24 cellular contexts compared by ENCODE assay signal in genomic region chr17:83118071-83118841, GRCh38. TPM values are rescaled to one million over a fixed set of nuclear protein-coding genes. Genes with fewer than 3 reads are reported as not detected.
DNase-seq lines count a peak whose midpoint lies in the region; ATAC-seq and TF ChIP-seq lines count a peak whose summit lies in the region.
"Had no signal": no experiment of that assay in that cellular context is flagged by ENCODE, and none has a peak within 500 bp of the region (broad histone marks: within the 10 kb centered on the region; RNA-seq: fewer than 3 reads in every experiment).

No MANE protein-coding gene starts in this region.

- TF ChIP-seq POLR2A in GM18505 (IDR thresholded peaks at IDR 0.05; ENCODE audit: borderline replicate concordance, extremely low read depth, insufficient read depth, insufficient read length): no peak

- H3K4me1 Mint-ChIP-seq in activated CD8-positive, alpha-beta memory T cell treated with anti-CD3 and anti-CD28 coated beads, Interleukin-2, amount 10 ng/mL, durations not matched to agents 7 days and 5 days: peaks cover 35% of the 10 kb centered on the region
- H3K4me1 Mint-ChIP-seq in central memory CD8-positive, alpha-beta T cell: peaks cover 35% of the 10 kb centered on the region
- H3K4me1 Mint-ChIP-seq in naive B cell: peaks cover 36 to 45% (median 41%) of the 10 kb centered on the region in 3 donors
- H3K4me1 Mint-ChIP-seq in stimulated activated memory B cell treated with anti-CD40 and anti-IgM and Interleukin-4, amounts not matched to agents 10 μg/mL and 1 μg/mL and 100 μg/mL, for 72 hours: peaks cover 51% of the 10 kb centered on the region

- peaks cover 6% of the 10 kb centered on the region for H3K36me3 Mint-ChIP-seq in activated CD8-positive, alpha-beta memory T cell treated with anti-CD3 and anti-CD28 coated beads, Interleukin-2, amount 10 ng/mL, durations not matched to agents 7 days and 5 days
- no peaks in the 10 kb centered on the region for H3K36me3 Mint-ChIP-seq in central memory CD8-positive, alpha-beta T cell (ENCODE audit: insufficient read depth)
- no peaks in the 10 kb centered on the region for H3K36me3 Mint-ChIP-seq in naive B cell
- no peaks in the 10 kb centered on the region for H3K36me3 Mint-ChIP-seq in stimulated activated memory B cell treated with anti-CD40 and anti-IgM and Interleukin-4, amounts not matched to agents 10 μg/mL and 1 μg/mL and 100 μg/mL, for 72 hours
- H3K36me3 Mint-ChIP-seq: activated naive CD4-positive, alpha-beta T cell treated with anti-CD3 and anti-CD28 coated beads, Interleukin-2, amount 50 U/mL, for 24 hours had no signal

- in situ Hi-C loops in brain microvascular endothelial cell (cut with HindIII; ENCODE audit: low pct_ligation_motif_present, low sequenced_read_pairs): no loop called here

- no peaks in the 10 kb centered on the region for H3K9me3 Mint-ChIP-seq in activated CD8-positive, alpha-beta memory T cell treated with anti-CD3 and anti-CD28 coated beads, Interleukin-2, amount 10 ng/mL, durations not matched to agents 7 days and 5 days (ENCODE audit: low read depth)
- H3K9me3 Mint-ChIP-seq in central memory CD8-positive, alpha-beta T cell: no peaks in the 10 kb centered on the region
- peaks cover 0 to 4% (median 0%) of the 10 kb centered on the region in 7 donors for H3K9me3 Mint-ChIP-seq in naive B cell
- peaks cover 3% of the 10 kb centered on the region for H3K9me3 Mint-ChIP-seq in stimulated activated memory B cell treated with anti-CD40 and anti-IgM and Interleukin-4, amounts not matched to agents 10 μg/mL and 1 μg/mL and 100 μg/mL, for 72 hours
- H3K9me3 Mint-ChIP-seq: activated naive CD4-positive, alpha-beta T cell treated with anti-CD3 and anti-CD28 coated beads, Interleukin-2, amount 50 U/mL, for 24 hours; effector memory CD8-positive, alpha-beta T cell; stimulated activated naive CD8-positive, alpha-beta T cell treated with anti-CD3 and anti-CD28 coated beads, Interleukin-15, Interleukin-2, amounts not matched to agents 100 ng/mL and 50 ng/mL, for 24 hours had no signal

- no peaks in the 10 kb centered on the region for H3K36me3 ChIP-seq in brain microvascular endothelial cell (replicated peaks)
- H3K36me3 ChIP-seq: esophagus squamous epithelium, gastrocnemius medialis, thyroid gland had no signal

- peaks cover 47% of the 10 kb centered on the region for H3K27me3 Mint-ChIP-seq in activated CD8-positive, alpha-beta memory T cell treated with anti-CD3 and anti-CD28 coated beads, Interleukin-2, amount 10 ng/mL, durations not matched to agents 7 days and 5 days
- H3K27me3 Mint-ChIP-seq in central memory CD8-positive, alpha-beta T cell: peaks cover 62% of the 10 kb centered on the region
- peaks cover 26 to 37% (median 28%) of the 10 kb centered on the region in 3 donors for H3K27me3 Mint-ChIP-seq in naive B cell
- peaks cover 65% of the 10 kb centered on the region for H3K27me3 Mint-ChIP-seq in stimulated activated memory B cell treated with anti-CD40 and anti-IgM and Interleukin-4, amounts not matched to agents 10 μg/mL and 1 μg/mL and 100 μg/mL, for 72 hours

- peak; percentile 8 for DNase-seq in activated CD8-positive, alpha-beta memory T cell treated with anti-CD3 and anti-CD28 coated beads, Interleukin-2, amount 50 U/mL, for 4 hours
- DNase-seq in activated CD8-positive, alpha-beta memory T cell treated with anti-CD3 and anti-CD28 coated beads, Interleukin-2, amount 10 ng/mL, durations not matched to agents 7 days and 5 days: no peak
- no peak for DNase-seq in central memory CD8-positive, alpha-beta T cell (ENCODE audit: low spot score in 2 of 2)
- DNase-seq in naive B cell: no peak
- no peak for DNase-seq in brain microvascular endothelial cell
- DNase-seq: activated CD4-positive, alpha-beta T cell treated with anti-CD3 and anti-CD28 coated beads for 36 hours; cerebellar nuclear complex; effector memory CD8-positive, alpha-beta T cell; esophagus squamous epithelium; gastrocnemius medialis; GF-D8; Karpas-422; mesenchymal stem cell; naive thymus-derived CD4-positive, alpha-beta T cell; NCI-H526; stimulated activated CD4-positive, alpha-beta T cell treated with anti-CD3 and anti-CD28 coated beads, Interleukin-4, amount 100 ng/mL, for 1 hour had no signal

- H3K27me3 ChIP-seq in brain microvascular endothelial cell (replicated peaks): no peaks in the 10 kb centered on the region
- H3K27me3 ChIP-seq: thyroid gland had no signal

- ATAC-seq in activated CD8-positive, alpha-beta memory T cell treated with anti-CD3 and anti-CD28 coated beads, Interleukin-2, amount 10 ng/mL, durations not matched to agents 7 days and 5 days: no peak
- no peak for ATAC-seq in central memory CD8-positive, alpha-beta T cell (replicated peaks; ENCODE audit: extremely low read depth, poor library complexity, severe bottlenecking)
- ATAC-seq in naive B cell (ENCODE audit: low read depth in 2 of 2): no peak
- ATAC-seq in stimulated activated memory B cell treated with anti-CD40 and anti-IgM and Interleukin-4, amounts not matched to agents 10 μg/mL and 1 μg/mL and 100 μg/mL, for 72 hours: no peak
- ATAC-seq in GM18519 (IDR thresholded peaks at IDR 0.05; ENCODE audit: low FRiP score, unreplicated experiment): no peak
- ATAC-seq in GM18505 (IDR thresholded peaks at IDR 0.05; ENCODE audit: unreplicated experiment): no peak
- ATAC-seq: activated CD4-positive, alpha-beta T cell treated with anti-CD3 and anti-CD28 coated beads for 36 hours; effector memory CD8-positive, alpha-beta T cell; gastrocnemius medialis; naive thymus-derived CD4-positive, alpha-beta T cell had no signal

- H3K4me3 Mint-ChIP-seq in activated CD8-positive, alpha-beta memory T cell treated with anti-CD3 and anti-CD28 coated beads, Interleukin-2, amount 10 ng/mL, durations not matched to agents 7 days and 5 days: no peak overlapping the region
- no peak overlapping the region for H3K4me3 Mint-ChIP-seq in central memory CD8-positive, alpha-beta T cell
- peak overlapping the region in 6 of 8 donors; percentile 47 to 88 (median 77) for H3K4me3 Mint-ChIP-seq in naive B cell
- H3K4me3 Mint-ChIP-seq in stimulated activated memory B cell treated with anti-CD40 and anti-IgM and Interleukin-4, amounts not matched to agents 10 μg/mL and 1 μg/mL and 100 μg/mL, for 72 hours: no peak overlapping the region
- H3K4me3 Mint-ChIP-seq: activated CD4-positive, alpha-beta T cell treated with anti-CD3 and anti-CD28 coated beads for 36 hours; stimulated activated naive CD8-positive, alpha-beta T cell treated with anti-CD3 and anti-CD28 coated beads, Interleukin-15, Interleukin-2, amounts not matched to agents 100 ng/mL and 50 ng/mL, for 24 hours had no signal

- no peak overlapping the region for H3K27ac Mint-ChIP-seq in activated CD8-positive, alpha-beta memory T cell treated with anti-CD3 and anti-CD28 coated beads, Interleukin-2, amount 10 ng/mL, durations not matched to agents 7 days and 5 days
- H3K27ac Mint-ChIP-seq in central memory CD8-positive, alpha-beta T cell (ENCODE audit: low read depth): peak overlapping the region; percentile 74
- H3K27ac Mint-ChIP-seq in naive B cell: peak overlapping the region in 3 of 6 donors; percentile 71 to 85 (median 71)
- peak overlapping the region; percentile 60 for H3K27ac Mint-ChIP-seq in stimulated activated memory B cell treated with anti-CD40 and anti-IgM and Interleukin-4, amounts not matched to agents 10 μg/mL and 1 μg/mL and 100 μg/mL, for 72 hours
- H3K27ac Mint-ChIP-seq: activated CD4-positive, alpha-beta T cell treated with anti-CD3 and anti-CD28 coated beads for 36 hours; activated naive CD4-positive, alpha-beta T cell treated with anti-CD3 and anti-CD28 coated beads, Interleukin-2, amount 50 U/mL, for 24 hours had no signal

- no peak overlapping the region for H3K4me3 ChIP-seq in brain microvascular endothelial cell (ENCODE audit: low read depth, low read length)
- H3K4me3 ChIP-seq: esophagus squamous epithelium, gastrocnemius medialis, psoas muscle, thyroid gland had no signal

- CTCF ChIA-PET in activated CD8-positive, alpha-beta memory T cell treated with anti-CD3 and anti-CD28 coated beads, Interleukin-2, amount 10 ng/mL, durations not matched to agents 7 days and 5 days (lab: Charles Lee): interaction anchor here (1.2 kb wide), 1 partner anchor 34 kb away, joined by 3 read pairs; no protein-coding TSS in a partner anchor

- no peak overlapping the region for H3K27ac ChIP-seq in brain microvascular endothelial cell
- H3K27ac ChIP-seq: 22Rv1, esophagus squamous epithelium, gastrocnemius medialis, psoas muscle had no signal

- TF ChIP-seq CTCF in brain microvascular endothelial cell (IDR thresholded peaks at IDR 0.05; ENCODE audit: low read depth, low read length, missing control alignments): no peak

RNA-seq across cellular contexts. Expression of gene METRNL, which starts 38.8 kb away (rescaled TPM):
- 10 to 100 TPM; 42.9 to 49.9 TPM for total RNA-seq in activated CD8-positive, alpha-beta memory T cell treated with anti-CD3 and anti-CD28 coated beads, Interleukin-2, amount 10 ng/mL, durations not matched to agents 7 days and 5 days
- polyA plus RNA-seq in naive B cell (ENCODE audit: low read depth in 6 of 6): 1 to 10 TPM in 4 of 6 donors, under 1 TPM in 2; 0.69 to 4.5 (median 1.4) TPM
- polyA plus RNA-seq: naive thymus-derived CD4-positive, alpha-beta T cell had no signal

Comparison
In these comparisons a context has a peak if more than half of its experiments do, and no peak if none do; other contexts are left out.
1. H3K4me3 Mint-ChIP-seq: peak in naive B cell (6 of 8); none in activated CD8-positive, alpha-beta memory T cell treated with anti-CD3 and anti-CD28 coated beads, Interleukin-2, amount 10 ng/mL, durations not matched to agents 7 days and 5 days (single experiment), central memory CD8-positive, alpha-beta T cell (single experiment) and stimulated activated memory B cell treated with anti-CD40 and anti-IgM and Interleukin-4, amounts not matched to agents 10 μg/mL and 1 μg/mL and 100 μg/mL, for 72 hours (single experiment).